In the genomic region with DNA sequence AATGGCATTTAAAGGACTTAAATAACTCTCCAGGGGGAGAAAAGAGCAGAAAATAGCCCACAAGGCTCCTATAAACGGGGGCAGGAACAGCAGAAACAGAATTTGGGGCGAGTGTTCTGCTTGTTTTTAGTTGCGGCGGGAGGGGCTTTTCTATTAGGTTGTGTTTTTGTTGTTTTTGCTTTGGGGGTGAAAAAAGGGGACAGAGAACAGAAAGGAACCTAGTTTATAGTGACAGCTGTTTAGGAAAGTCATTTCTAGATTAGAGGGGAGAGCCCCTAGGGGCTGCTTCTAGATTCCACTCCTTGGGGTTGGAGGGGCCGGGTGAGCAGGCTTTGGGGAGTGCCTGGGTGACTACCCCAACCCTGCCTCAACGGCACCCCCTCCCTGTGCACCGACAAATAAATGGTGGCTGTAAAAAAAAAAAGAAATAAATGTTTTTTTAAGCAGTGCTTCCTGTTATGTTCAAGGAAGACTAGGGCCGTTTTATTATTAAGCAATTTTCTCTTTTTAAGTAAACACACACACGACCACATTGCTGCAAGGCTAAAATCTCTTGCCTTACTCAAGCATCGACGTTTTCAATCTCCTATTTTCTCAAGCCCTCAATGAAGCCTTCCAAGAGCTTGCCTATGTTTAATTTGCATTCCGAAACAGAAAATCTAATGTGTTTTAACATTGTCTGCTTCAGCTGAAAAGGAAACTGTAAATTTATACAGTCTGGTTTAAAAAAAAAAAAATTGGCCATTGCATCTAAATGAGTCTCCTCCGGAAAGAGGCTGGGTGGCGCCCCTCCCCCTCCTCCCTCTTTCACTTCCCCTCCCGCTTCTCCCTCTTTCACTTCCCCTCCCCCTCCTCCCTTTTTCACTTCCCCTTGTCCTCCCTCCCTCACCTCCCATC, we compare ENCODE assay signal across 8 cellular contexts.
DNase-seq lines count a peak whose midpoint lies in the region; ATAC-seq, FAIRE-seq and TF ChIP-seq lines count a peak whose summit lies in the region.

No MANE protein-coding gene starts in this region.

- peak overlapping the region; percentile 77 for H3K4me2 ChIP-seq in PC-9

- no peaks in the 10 kb centered on the region for H3K9me3 ChIP-seq in PC-9 (ENCODE audit: insufficient read depth, low read depth)
- H3K9me3 ChIP-seq in left ventricle myocardium inferior (replicated peaks), result no peaks in the 10 kb centered on the region
- no peaks in the 10 kb centered on the region for H3K9me3 ChIP-seq in sigmoid colon

- H3K27me3 ChIP-seq in PC-9 (ENCODE audit: insufficient read depth, low read depth), result no peaks in the 10 kb centered on the region
- H3K27me3 ChIP-seq in left ventricle myocardium inferior (ENCODE audit: low read depth), result no peaks in the 10 kb centered on the region
- no peaks in the 10 kb centered on the region for H3K27me3 ChIP-seq in sigmoid colon

- TF ChIP-seq CTCF in PC-9 (conservative IDR thresholded peaks at IDR 0.05) (no peak), left ventricle myocardium inferior (IDR thresholded peaks at IDR 0.05; ENCODE audit: borderline replicate concordance) (no peak), sigmoid colon (IDR thresholded peaks at IDR 0.05) (no peak)

- no peak for TF ChIP-seq EP300 in sigmoid colon (IDR thresholded peaks at IDR 0.05)

- H3K4me1 ChIP-seq in PC-9 (replicated peaks; ENCODE audit: insufficient read depth), result peaks cover 14% of the 10 kb centered on the region
- H3K4me1 ChIP-seq in left ventricle myocardium inferior, result peaks cover 20% of the 10 kb centered on the region
- peaks cover 0 to 29% (median 23%) of the 10 kb centered on the region in 4 donors for H3K4me1 ChIP-seq in sigmoid colon

- H3K27ac ChIP-seq in PC-9 (peak overlapping the region; percentile 76), left ventricle myocardium inferior (replicated peaks) (peak overlapping the region; percentile 80), sigmoid colon (peak overlapping the region; percentile 73 to 83 (median 78))

- 0 out of 2 replicates have a peak, but pooled peaks cover 5% of the 10 kb centered on the region for H3F3A ChIP-seq in PC-9 (ENCODE audit: insufficient read depth, low read depth)

- no peaks in the 10 kb centered on the region for H3K9me2 ChIP-seq in PC-9 (ENCODE audit: insufficient read depth)

- H3K36me3 ChIP-seq in PC-9 (ENCODE audit: low read depth), result no peaks in the 10 kb centered on the region
- H3K36me3 ChIP-seq in left ventricle myocardium inferior, result no peaks in the 10 kb centered on the region
- no peaks in the 10 kb centered on the region for H3K36me3 ChIP-seq in sigmoid colon

- FAIRE-seq in GM19239 (lab: Jason Lieb, UNC), result peak; percentile 92

- DNase-seq in CD1c-positive myeloid dendritic cell (ENCODE audit: extremely low spot score) (peak; percentile 76), GM19239 (ENCODE audit: insufficient read length, low spot score) (no peak), PC-9 (peak in 1 of 2 experiments; percentile 77), left ventricle myocardium inferior (peak; percentile 59), sigmoid colon (peak; percentile 84), HuH-7.5 (ENCODE audit: low spot score) (no peak)
- peak; percentile 62 for DNase-seq in activated naive CD4-positive, alpha-beta T cell treated with Interleukin-2 at 50 U/mL for 16 hours

- WGBS in sigmoid colon, 2 donors, result 2 to 3% methylated on average over 15 of the region's 15 CpGs

- no peak for TF ChIP-seq POLR2A in sigmoid colon (IDR thresholded peaks at IDR 0.05)

- peak; percentile 83 for ATAC-seq in HG03175 (IDR thresholded peaks at IDR 0.05; ENCODE audit: unreplicated experiment)

- H3K4me3 ChIP-seq in PC-9 (peak overlapping the region; percentile 43; the same call in 1 of the 2 replicates), left ventricle myocardium inferior (peak overlapping the region; percentile 43), sigmoid colon (peak overlapping the region in 2 of 4 donors; percentile 13 to 25)

- CTCF ChIA-PET in PC-9 (lab: Charles Lee), result no interaction called here

- intact Hi-C loops in PC-9 (cut with micrococcal nuclease; ENCODE audit: unreplicated experiment) (loop anchor here (2.0 kb wide), 1 partner anchor 121 kb away; no protein-coding TSS in a partner anchor), left ventricle myocardium inferior (cut with micrococcal nuclease) (loop anchor here (10.0 kb wide), 1 partner anchor 123 kb away; a partner anchor contains a TSS), sigmoid colon (cut with DNase I) (loop anchor here (1.0 to 10.0 kb wide), 4 partner anchors 117 to 363 kb away; no protein-coding TSS in a partner anchor)

- no peaks in the 10 kb centered on the region for H4K20me1 ChIP-seq in PC-9 (ENCODE audit: insufficient read depth)

- POLR2A ChIA-PET in PC-9 (lab: Charles Lee; ENCODE audit: unreplicated experiment), result no interaction called here

- no TSS peak for BruUV-seq in PC-9 (replicated peaks; lab: Mats Ljungman, UMichigan)

- H3K79me2 ChIP-seq in PC-9 (ENCODE audit: low read depth), result no peaks in the 10 kb centered on the region

- H2AFZ ChIP-seq in PC-9, result peak overlapping the region; percentile 55; the same call in 1 of the 2 replicates

Comparison
In these comparisons a context has a peak if more than half of its experiments do, and no peak if none do; other contexts are left out.
1. DNase-seq: peak in CD1c-positive myeloid dendritic cell (single experiment), activated naive CD4-positive, alpha-beta T cell treated with Interleukin-2 at 50 U/mL for 16 hours (single experiment), left ventricle myocardium inferior (single experiment) and sigmoid colon (single experiment); none in GM19239 (single experiment) and HuH-7.5 (single experiment).
2. Peak in every context shown above with its lines, with median percentiles within 50 percentile points of each other: H3K27ac ChIP-seq.